ENCODE assay signal across 8 cellular contexts in genomic region chr19:32339988-32340874, GRCh38. TPM values are rescaled to one million over a fixed set of nuclear protein-coding genes. Genes with fewer than 3 reads are reported as not detected.
DNase-seq lines count a peak whose midpoint lies in the region; ATAC-seq and TF ChIP-seq lines count a peak whose summit lies in the region.

No MANE protein-coding gene starts in this region.

- no peak overlapping the region for H3K4me3 Mint-ChIP-seq in osteocyte (ENCODE audit: unreplicated experiment)

- no peaks in the 10 kb centered on the region for H3K27me3 Mint-ChIP-seq in osteocyte (ENCODE audit: unreplicated experiment)

- H3K36me3 Mint-ChIP-seq in osteocyte (ENCODE audit: unreplicated experiment) = no peaks in the 10 kb centered on the region

- H3K4me1 Mint-ChIP-seq in osteocyte (ENCODE audit: unreplicated experiment) = peaks cover 2% of the 10 kb centered on the region

- H2AFZ ChIP-seq in OCI-LY3 (ENCODE audit: low read depth, low read length) = peak overlapping the region; percentile 92

- ATAC-seq in HG02642 (IDR thresholded peaks at IDR 0.05; ENCODE audit: poor library complexity, unreplicated experiment) = peak; percentile 70
- no peak for ATAC-seq in GM21786 (IDR thresholded peaks at IDR 0.05; ENCODE audit: unreplicated experiment)

- H3K27ac Mint-ChIP-seq in osteocyte (ENCODE audit: unreplicated experiment) = no peak overlapping the region

- TF ChIP-seq POLR2A in uterus (IDR thresholded peaks at IDR 0.05) = no peak

- TF ChIP-seq CTCF in OCI-LY3 (IDR thresholded peaks at IDR 0.05; ENCODE audit: low read depth, low read length) (peak; percentile 81), foreskin fibroblast (IDR thresholded peaks at IDR 0.05; ENCODE audit: low read depth, low read length) (peak; percentile 53), osteocyte (IDR thresholded peaks at IDR 0.05) (peak; percentile 69), uterus (IDR thresholded peaks at IDR 0.05) (peak; percentile 15 to 38 (median 34))

- H3K4me3 ChIP-seq in OCI-LY3 (ENCODE audit: low read length) = 0 out of 2 replicates have a peak overlapping the region, but pooled peaks have one; percentile 3
- H3K4me3 ChIP-seq in foreskin fibroblast (ENCODE audit: low read depth in 1 of 2, low read length in 2 of 2) = no peak overlapping the region
- no peak overlapping the region for H3K4me3 ChIP-seq in uterus

- no peaks in the 10 kb centered on the region for H3K79me2 ChIP-seq in OCI-LY3 (ENCODE audit: low read length)

- DNase-seq in EL (peak; percentile 47), foreskin fibroblast (peak in 1 of 2 donors; percentile 71), osteocyte (ENCODE audit: extremely low spot score, unreplicated experiment) (no peak), uterus (peak; percentile 22 to 30)
- peak; percentile 57 to 58 for DNase-seq in activated T-cell treated with anti-CD3 and anti-CD28 coated beads, Interleukin-2, amount 50 U/mL, for 48 hours

- H3K27me3 ChIP-seq in OCI-LY3 (ENCODE audit: low read depth, low read length) (peaks cover 3% of the 10 kb centered on the region; the same call in 1 of the 2 replicates), uterus (no peaks in the 10 kb centered on the region)

- no peak overlapping the region for H3K9ac ChIP-seq in OCI-LY3 (ENCODE audit: low read length)

- peaks cover 4% of the 10 kb centered on the region; the same call in 1 of the 2 replicates for H3K4me1 ChIP-seq in OCI-LY3 (ENCODE audit: low read length)
- H3K4me1 ChIP-seq in uterus = no peaks in the 10 kb centered on the region

- H3K27ac ChIP-seq in OCI-LY3 (ENCODE audit: low read length) = no peak overlapping the region
- no peak overlapping the region for H3K27ac ChIP-seq in uterus

- H3K4me2 ChIP-seq in OCI-LY3 (ENCODE audit: low read length) = peak overlapping the region; percentile 34

- H3K9me3 Mint-ChIP-seq in osteocyte (ENCODE audit: unreplicated experiment) = no peaks in the 10 kb centered on the region

- H4K20me1 ChIP-seq in OCI-LY3 (ENCODE audit: insufficient read depth, low read length) = no peaks in the 10 kb centered on the region

- H3K36me3 ChIP-seq in OCI-LY3 (replicated peaks; ENCODE audit: low read depth, low read length) (no peaks in the 10 kb centered on the region), uterus (no peaks in the 10 kb centered on the region)

- no peaks in the 10 kb centered on the region for H3K9me3 ChIP-seq in OCI-LY3 (ENCODE audit: insufficient read depth, low read length)
- no peaks in the 10 kb centered on the region for H3K9me3 ChIP-seq in uterus

- intact Hi-C loops in uterus (cut with DNase I; ENCODE audit: low total_unique reads) = no loop called here

RNA-seq across cellular contexts. Expression of gene ZNF507, which starts 5.2 kb away (rescaled TPM):
- total RNA-seq in osteocyte (22.4 and 23.8 TPM in 2 replicates), uterus (10 to 100 TPM; 10.5 to 37.4 (median 28.2) TPM)
